Comparison of ENCODE assay signal across 14 cellular contexts in the genomic region with DNA sequence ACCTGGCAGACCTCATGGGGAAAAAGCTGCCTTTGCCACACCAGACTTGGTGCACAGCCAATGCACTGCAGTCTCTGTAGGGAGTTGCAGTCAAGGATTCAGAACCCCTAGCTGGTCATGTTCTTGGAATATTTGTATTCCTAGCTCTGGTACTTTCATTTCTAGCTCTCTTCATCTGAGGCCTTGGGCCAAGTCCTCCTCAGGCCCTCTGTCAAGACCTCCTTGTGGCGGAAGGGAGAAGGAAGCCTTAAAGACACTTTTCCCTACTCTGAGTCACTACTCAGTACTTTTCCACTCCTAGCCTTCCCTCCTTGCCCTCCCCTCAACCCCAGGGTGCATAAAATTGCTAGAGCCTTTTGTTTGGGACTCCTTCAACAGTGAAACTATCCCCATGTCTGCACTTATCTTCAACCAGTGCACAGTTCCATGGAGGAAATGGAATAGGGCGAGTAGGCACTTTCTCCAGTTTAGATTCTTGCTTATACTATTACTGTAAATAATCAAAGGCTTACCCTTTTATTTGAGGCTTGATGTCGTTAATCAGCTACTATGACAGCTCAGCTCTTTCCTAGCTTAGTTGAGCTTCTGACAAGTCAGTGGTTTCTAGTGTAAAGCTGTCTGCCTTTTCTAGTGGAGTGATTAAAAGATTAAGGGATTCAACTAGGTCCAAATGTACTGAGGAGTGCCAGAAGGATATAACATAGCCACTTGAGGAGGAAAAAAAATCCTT. TPM values are rescaled to one million over a fixed set of nuclear protein-coding genes. Genes with fewer than 3 reads are reported as not detected.
DNase-seq lines count a peak whose midpoint lies in the region; ATAC-seq and TF ChIP-seq lines count a peak whose summit lies in the region.
"Had no signal": no experiment of that assay in that cellular context is flagged by ENCODE, and none has a peak within 500 bp of the region (broad histone marks: within the 10 kb centered on the region; RNA-seq: fewer than 3 reads in every experiment).

No MANE protein-coding gene starts in this region.

- no peaks in the 10 kb centered on the region for H3K27me3 ChIP-seq in A673 (replicated peaks; ENCODE audit: insufficient read depth, low read depth, low read length, poor library complexity)
- H3K27me3 ChIP-seq in WERI-Rb-1 (ENCODE audit: insufficient read depth, low read depth, severe bottlenecking), result no peaks in the 10 kb centered on the region
- H3K27me3 ChIP-seq: BLaER1 treated with 17β-estradiol and CSF1 and Interleukin-3, amounts not matched to agents 10 nM and 100 nM; transverse colon had no signal

- TF ChIP-seq CTCF in A673 (conservative IDR thresholded peaks at IDR 0.05; ENCODE audit: low read depth, low read length), result no peak
- TF ChIP-seq CTCF in HEK293 (tag by site-specific recombination; IDR thresholded peaks at IDR 0.05), result no peak
- TF ChIP-seq CTCF in WERI-Rb-1 (IDR thresholded peaks at IDR 0.05; ENCODE audit: low read depth, low read length), result peak; percentile 28; the same call in 1 of the 2 replicates

- H3K27ac ChIP-seq in A673 (ENCODE audit: low read depth, low read length, poor library complexity, severe bottlenecking), result no peak overlapping the region
- H3K27ac ChIP-seq in HEK293 (ENCODE audit: extremely low read depth, low read depth, low read length), result no peak overlapping the region
- H3K27ac ChIP-seq in WERI-Rb-1, result peak overlapping the region; percentile 55
- H3K27ac ChIP-seq: BLaER1 treated with 17β-estradiol and CSF1 and Interleukin-3, amounts not matched to agents 10 nM and 100 nM; KMS-11; transverse colon had no signal

- peak; percentile 85 for DNase-seq in A673 (ENCODE audit: low spot score)
- DNase-seq in WERI-Rb-1, result peak; percentile 56
- no peak for DNase-seq in left ventricle myocardium superior
- DNase-seq in NCI-H446 (lab: John Stamatoyannopoulos, UW), result no peak
- DNase-seq: anterior cingulate cortex, NCI-H69, T-helper 1 cell, transverse colon had no signal

- ATAC-seq in left ventricle myocardium superior (peak; percentile 67), HG02885 (IDR thresholded peaks at IDR 0.05; ENCODE audit: poor library complexity, unreplicated experiment) (no peak), HG02840 (IDR thresholded peaks at IDR 0.05; ENCODE audit: low FRiP score, unreplicated experiment) (no peak), HG03565 (IDR thresholded peaks at IDR 0.05; ENCODE audit: unreplicated experiment) (no peak)

- no TSS peak for BruUV-seq in A673 (replicated peaks; lab: Mats Ljungman, UMichigan)

- POLR2A ChIA-PET in A673 (lab: Charles Lee; ENCODE audit: low non-redundant PET), result no interaction called here
- POLR2A ChIA-PET in HEK293 (lab: Yijun Ruan, JAX), result no interaction called here

- intact Hi-C loops in A673 (cut with micrococcal nuclease; ENCODE audit: unreplicated experiment), result no loop called here
- intact Hi-C loops in left ventricle myocardium superior (cut with micrococcal nuclease), result no loop called here

- H3K36me3 ChIP-seq in A673 (ENCODE audit: insufficient read depth, low read length, poor library complexity, severe bottlenecking), result no peaks in the 10 kb centered on the region
- H3K36me3 ChIP-seq in HEK293 (ENCODE audit: control insufficient read depth in 2 of 2, insufficient read depth in 1 of 2, low read length in 2 of 2), result no peaks in the 10 kb centered on the region
- no peaks in the 10 kb centered on the region for H3K36me3 ChIP-seq in WERI-Rb-1
- H3K36me3 ChIP-seq: BLaER1 treated with 17β-estradiol and CSF1 and Interleukin-3, amounts not matched to agents 10 nM and 100 nM; transverse colon had no signal

- H3K4me3 ChIP-seq in A673 (ENCODE audit: low read depth, low read length, poor library complexity, severe bottlenecking) (no peak overlapping the region), HEK293 (ENCODE audit: low read depth, low read length) (no peak overlapping the region), WERI-Rb-1 (ENCODE audit: low read depth, low read length) (peak overlapping the region; percentile 23)
- H3K4me3 ChIP-seq: BLaER1 treated with 17β-estradiol and CSF1 and Interleukin-3, amounts not matched to agents 10 nM and 100 nM; transverse colon had no signal

- H3K9me3 ChIP-seq in A673 (ENCODE audit: low read depth, low read length, poor library complexity, severe bottlenecking) (no peaks in the 10 kb centered on the region), HEK293 (ENCODE audit: control insufficient read depth, insufficient read depth, low read depth, low read length) (no peaks in the 10 kb centered on the region), WERI-Rb-1 (ENCODE audit: severe bottlenecking) (no peaks in the 10 kb centered on the region)
- H3K9me3 ChIP-seq: BLaER1 treated with 17β-estradiol and CSF1 and Interleukin-3, amounts not matched to agents 10 nM and 100 nM; transverse colon had no signal

- H3K4me1 ChIP-seq in A673 (ENCODE audit: insufficient read depth, low read length, poor library complexity, severe bottlenecking) (peaks cover 9% of the 10 kb centered on the region), HEK293 (ENCODE audit: control insufficient read depth, insufficient read depth, low read length) (0 out of 2 replicates have a peak, but pooled peaks cover 3% of the 10 kb centered on the region)
- H3K4me1 ChIP-seq: BLaER1 treated with 17β-estradiol and CSF1 and Interleukin-3, amounts not matched to agents 10 nM and 100 nM had no signal

- CTCF ChIA-PET in A673 (lab: Charles Lee) (interaction anchor here (0.7 kb wide), 1 partner anchor 44 kb away, joined by 3 read pairs; no protein-coding TSS in a partner anchor), HEK293 (lab: Yijun Ruan, JAX) (interaction anchor here (0.5 to 1.3 kb wide), 4 partner anchors 30 to 463 kb away, joined by 3 read pairs; no protein-coding TSS in a partner anchor)

TF ChIP-seq in HEK293, 187 proteins besides CTCF, POLR2A, EP300 and RAD21:
- TF ChIP-seq, protein P1, sequence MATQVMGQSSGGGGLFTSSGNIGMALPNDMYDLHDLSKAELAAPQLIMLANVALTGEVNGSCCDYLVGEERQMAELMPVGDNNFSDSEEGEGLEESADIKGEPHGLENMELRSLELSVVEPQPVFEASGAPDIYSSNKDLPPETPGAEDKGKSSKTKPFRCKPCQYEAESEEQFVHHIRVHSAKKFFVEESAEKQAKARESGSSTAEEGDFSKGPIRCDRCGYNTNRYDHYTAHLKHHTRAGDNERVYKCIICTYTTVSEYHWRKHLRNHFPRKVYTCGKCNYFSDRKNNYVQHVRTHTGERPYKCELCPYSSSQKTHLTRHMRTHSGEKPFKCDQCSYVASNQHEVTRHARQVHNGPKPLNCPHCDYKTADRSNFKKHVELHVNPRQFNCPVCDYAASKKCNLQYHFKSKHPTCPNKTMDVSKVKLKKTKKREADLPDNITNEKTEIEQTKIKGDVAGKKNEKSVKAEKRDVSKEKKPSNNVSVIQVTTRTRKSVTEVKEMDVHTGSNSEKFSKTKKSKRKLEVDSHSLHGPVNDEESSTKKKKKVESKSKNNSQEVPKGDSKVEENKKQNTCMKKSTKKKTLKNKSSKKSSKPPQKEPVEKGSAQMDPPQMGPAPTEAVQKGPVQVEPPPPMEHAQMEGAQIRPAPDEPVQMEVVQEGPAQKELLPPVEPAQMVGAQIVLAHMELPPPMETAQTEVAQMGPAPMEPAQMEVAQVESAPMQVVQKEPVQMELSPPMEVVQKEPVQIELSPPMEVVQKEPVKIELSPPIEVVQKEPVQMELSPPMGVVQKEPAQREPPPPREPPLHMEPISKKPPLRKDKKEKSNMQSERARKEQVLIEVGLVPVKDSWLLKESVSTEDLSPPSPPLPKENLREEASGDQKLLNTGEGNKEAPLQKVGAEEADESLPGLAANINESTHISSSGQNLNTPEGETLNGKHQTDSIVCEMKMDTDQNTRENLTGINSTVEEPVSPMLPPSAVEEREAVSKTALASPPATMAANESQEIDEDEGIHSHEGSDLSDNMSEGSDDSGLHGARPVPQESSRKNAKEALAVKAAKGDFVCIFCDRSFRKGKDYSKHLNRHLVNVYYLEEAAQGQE (tag by site-specific recombination; IDR thresholded peaks at IDR 0.05), result no peak
- TF ChIP-seq PRDM1 (tag by site-specific recombination; IDR thresholded peaks at IDR 0.05) (peak; percentile 62; the same call in 1 of the 2 replicates), ZNF335 (tag by site-specific recombination; conservative IDR thresholded peaks at IDR 0.05) (peak; percentile 30; the same call in 1 of the 2 replicates)
- TF ChIP-seq, protein P2, sequence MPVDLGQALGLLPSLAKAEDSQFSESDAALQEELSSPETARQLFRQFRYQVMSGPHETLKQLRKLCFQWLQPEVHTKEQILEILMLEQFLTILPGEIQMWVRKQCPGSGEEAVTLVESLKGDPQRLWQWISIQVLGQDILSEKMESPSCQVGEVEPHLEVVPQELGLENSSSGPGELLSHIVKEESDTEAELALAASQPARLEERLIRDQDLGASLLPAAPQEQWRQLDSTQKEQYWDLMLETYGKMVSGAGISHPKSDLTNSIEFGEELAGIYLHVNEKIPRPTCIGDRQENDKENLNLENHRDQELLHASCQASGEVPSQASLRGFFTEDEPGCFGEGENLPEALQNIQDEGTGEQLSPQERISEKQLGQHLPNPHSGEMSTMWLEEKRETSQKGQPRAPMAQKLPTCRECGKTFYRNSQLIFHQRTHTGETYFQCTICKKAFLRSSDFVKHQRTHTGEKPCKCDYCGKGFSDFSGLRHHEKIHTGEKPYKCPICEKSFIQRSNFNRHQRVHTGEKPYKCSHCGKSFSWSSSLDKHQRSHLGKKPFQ (tag by site-specific recombination; IDR thresholded peaks at IDR 0.05), result no peak

RNA-seq across cellular contexts. Expression of a gene that starts 15.8 kb away (rescaled TPM):
- total RNA-seq in A673 (2021), result not detected in 2 replicates
- not detected for total RNA-seq in left ventricle myocardium superior

RNA-seq across cellular contexts. Expression of a gene that starts 21.7 kb away (rescaled TPM):
- total RNA-seq in A673 (2021) (3.8 and 4.1 TPM in 2 replicates), left ventricle myocardium superior (3.4 TPM)

Comparison
In these comparisons a context has a peak if more than half of its experiments do, and no peak if none do; other contexts are left out.
1. DNase-seq: peak in A673 (single experiment) and WERI-Rb-1 (single experiment); none in left ventricle myocardium superior (single experiment) and NCI-H446 (0 of 2).